9 cellular contexts compared by ENCODE assay signal in genomic region chr2:162297925-162298552, GRCh38. TPM values are rescaled to one million over a fixed set of nuclear protein-coding genes. Genes with fewer than 3 reads are reported as not detected.
DNase-seq lines count a peak whose midpoint lies in the region; ATAC-seq, FAIRE-seq and TF ChIP-seq lines count a peak whose summit lies in the region.
"Had no signal": no experiment of that assay in that cellular context is flagged by ENCODE, and none has a peak within 500 bp of the region (broad histone marks: within the 10 kb centered on the region; RNA-seq: fewer than 3 reads in every experiment).

No MANE protein-coding gene starts in this region.

- TF ChIP-seq POLR2A in HepG2 (IDR thresholded peaks at IDR 0.05; ENCODE audit: insufficient read depth in 1 of 2, low read depth in 2 of 2, low read length in 2 of 2), result no peak

- no peaks in the 10 kb centered on the region for H3K79me2 ChIP-seq in MM.1S (ENCODE audit: low read length)
- H3K79me2 ChIP-seq in HepG2 (ENCODE audit: insufficient read depth, low read length), result no peaks in the 10 kb centered on the region

- DNase-seq in NCI-H510A treated with DMSO at 0.1 percent for 48 hours (lab: John Stamatoyannopoulos, UW) (peak; percentile 56), NCI-H510A (lab: John Stamatoyannopoulos, UW) (no peak), MM.1S (peak; percentile 73), SK-N-MC (ENCODE audit: low read depth, low spot score) (peak; percentile 83), bronchial epithelial cell (ENCODE audit: low read depth) (peak; percentile 72), HepG2 (ENCODE audit: low spot score) (peak; percentile 83)
- DNase-seq in stimulated activated effector memory CD8-positive, alpha-beta T cell treated with anti-CD3 and anti-CD28 coated beads, Interleukin-12 subunit alpha, Interleukin-12 subunit beta, amount 100 ng/mL, for 72 hours (ENCODE audit: low spot score in 2 of 2), result peak; percentile 52 to 74

- H3K27me3 ChIP-seq in MM.1S (replicated peaks; ENCODE audit: insufficient read depth, low read length), result no peaks in the 10 kb centered on the region
- no peaks in the 10 kb centered on the region for H3K27me3 ChIP-seq in bronchial epithelial cell (ENCODE audit: control insufficient read depth, insufficient read depth, low read length)
- H3K27me3 ChIP-seq in HepG2 (ENCODE audit: control insufficient read depth in 1 of 2, insufficient read depth in 2 of 2, low read length in 2 of 2), result no peaks in the 10 kb centered on the region
- H3K27me3 ChIP-seq: BLaER1 treated with 17β-estradiol and CSF1 and Interleukin-3, amounts not matched to agents 10 nM and 100 nM had no signal

- no peaks in the 10 kb centered on the region for H3K36me3 ChIP-seq in MM.1S (replicated peaks; ENCODE audit: insufficient read depth, low read length)
- H3K36me3 ChIP-seq in SK-N-MC (ENCODE audit: insufficient read depth, low read length), result no peaks in the 10 kb centered on the region
- H3K36me3 ChIP-seq in bronchial epithelial cell (ENCODE audit: control insufficient read depth, insufficient read depth, low read length), result no peaks in the 10 kb centered on the region
- H3K36me3 ChIP-seq in HepG2 (replicated peaks in 1 of 2; ENCODE audit: control insufficient read depth in 1 of 2, insufficient read depth in 2 of 2, low read length in 2 of 2), result no peaks in the 10 kb centered on the region

- H3K27ac ChIP-seq in MM.1S (ENCODE audit: low read length) (no peak overlapping the region), SK-N-MC (no peak overlapping the region), HepG2 (ENCODE audit: extremely low read length, insufficient read depth, low read length) (no peak overlapping the region)
- H3K27ac ChIP-seq: BLaER1 treated with 17β-estradiol and CSF1 and Interleukin-3, amounts not matched to agents 10 nM and 100 nM had no signal

- POLR2A ChIA-PET in HepG2 (lab: Yijun Ruan, JAX), result interaction anchor here (1.4 kb wide), 1 partner anchor 21 kb away, joined by 5 read pairs; the partner anchor contains the start of gene IFIH1

- H3K4me3 Mint-ChIP-seq in stimulated activated effector memory CD8-positive, alpha-beta T cell treated with anti-CD3 and anti-CD28 coated beads, Interleukin-12 subunit alpha, Interleukin-12 subunit beta, amount 100 ng/mL, for 72 hours, result no peak overlapping the region

- no peaks in the 10 kb centered on the region for H3K9me3 ChIP-seq in MM.1S (replicated peaks; ENCODE audit: insufficient read depth, low read length)
- no peaks in the 10 kb centered on the region for H3K9me3 ChIP-seq in SK-N-MC (ENCODE audit: low read depth, low read length)
- no peaks in the 10 kb centered on the region for H3K9me3 ChIP-seq in HepG2 (ENCODE audit: low read length)
- H3K9me3 ChIP-seq: BLaER1 treated with 17β-estradiol and CSF1 and Interleukin-3, amounts not matched to agents 10 nM and 100 nM had no signal

- peak; percentile 65 for TF ChIP-seq CTCF in MM.1S (IDR thresholded peaks at IDR 0.05; ENCODE audit: low read length)
- peak; percentile 46 for TF ChIP-seq CTCF in bronchial epithelial cell (IDR thresholded peaks at IDR 0.05; ENCODE audit: insufficient read depth, low read length, severe bottlenecking)
- TF ChIP-seq CTCF in HepG2 (CRISPR knock-in tag; IDR thresholded peaks at IDR 0.05), result peak; percentile 71

- no peaks in the 10 kb centered on the region for H3K36me3 Mint-ChIP-seq in stimulated activated effector memory CD8-positive, alpha-beta T cell treated with anti-CD3 and anti-CD28 coated beads, Interleukin-12 subunit alpha, Interleukin-12 subunit beta, amount 100 ng/mL, for 72 hours

- 55% methylated on average over 5 of the region's 5 CpGs for WGBS in HepG2 (ENCODE audit: low lambda C conversion rate)

- ATAC-seq in GM21786 (IDR thresholded peaks at IDR 0.05; ENCODE audit: unreplicated experiment) (peak; percentile 61), HepG2 (peak; percentile 83)
- ATAC-seq in stimulated activated effector memory CD8-positive, alpha-beta T cell treated with anti-CD3 and anti-CD28 coated beads, Interleukin-12 subunit alpha, Interleukin-12 subunit beta, amount 100 ng/mL, for 72 hours, result no peak

- FAIRE-seq in bronchial epithelial cell (lab: Jason Lieb, UNC) (no peak), HepG2 (lab: Jason Lieb, UNC) (peak; percentile 42)

- H3K4me2 ChIP-seq in MM.1S (ENCODE audit: low read depth, low read length) (no peak overlapping the region), HepG2 (ENCODE audit: low read depth, low read length) (no peak overlapping the region)
- H3K4me2 ChIP-seq: BLaER1 treated with 17β-estradiol and CSF1 and Interleukin-3, amounts not matched to agents 10 nM and 100 nM had no signal

- CTCF ChIA-PET in HepG2 (lab: Yijun Ruan, JAX; ENCODE audit: low intra/inter-chr PET ratio, low total read pairs), result interaction anchor here (1.4 to 2.3 kb wide), 4 partner anchors 76 to 711 kb away, joined by 5 to 38 read pairs (median 10); no protein-coding TSS in a partner anchor

- no peak overlapping the region for H3K27ac Mint-ChIP-seq in stimulated activated effector memory CD8-positive, alpha-beta T cell treated with anti-CD3 and anti-CD28 coated beads, Interleukin-12 subunit alpha, Interleukin-12 subunit beta, amount 100 ng/mL, for 72 hours

- H3K9ac ChIP-seq in MM.1S (ENCODE audit: low read length), result no peak overlapping the region
- H3K9ac ChIP-seq in SK-N-MC (ENCODE audit: insufficient read length), result peak overlapping the region; percentile 54
- no peak overlapping the region for H3K9ac ChIP-seq in HepG2 (ENCODE audit: insufficient read depth, low read depth, low read length)
- H3K9ac ChIP-seq: BLaER1 treated with 17β-estradiol and CSF1 and Interleukin-3, amounts not matched to agents 10 nM and 100 nM had no signal

- H3K9me2 ChIP-seq in MM.1S (replicated peaks; ENCODE audit: insufficient read depth, low read length), result no peaks in the 10 kb centered on the region

- no TSS peak for BruUV-seq in HepG2 (replicated peaks; lab: Mats Ljungman, UMichigan)

- in situ Hi-C loops in HepG2 (cut with HindIII; ENCODE audit: extremely low pct_ligation_motif_present, low pct_unique_long_range_greater_than_20kb), result loop anchor here (5.0 to 25.0 kb wide), 3 partner anchors 76 to 711 kb away; partner anchors contain the start of gene GCG

- H3K9me3 Mint-ChIP-seq in stimulated activated effector memory CD8-positive, alpha-beta T cell treated with anti-CD3 and anti-CD28 coated beads, Interleukin-12 subunit alpha, Interleukin-12 subunit beta, amount 100 ng/mL, for 72 hours, result no peaks in the 10 kb centered on the region

- no peaks in the 10 kb centered on the region for H3F3A ChIP-seq in MM.1S (ENCODE audit: insufficient read depth, low read length)

- no peaks in the 10 kb centered on the region for H3K4me1 ChIP-seq in MM.1S (ENCODE audit: low read length)
- no peaks in the 10 kb centered on the region for H3K4me1 ChIP-seq in HepG2 (ENCODE audit: insufficient read depth, low read length)
- H3K4me1 ChIP-seq: BLaER1 treated with 17β-estradiol and CSF1 and Interleukin-3, amounts not matched to agents 10 nM and 100 nM had no signal

- no peaks in the 10 kb centered on the region for H3K4me1 Mint-ChIP-seq in stimulated activated effector memory CD8-positive, alpha-beta T cell treated with anti-CD3 and anti-CD28 coated beads, Interleukin-12 subunit alpha, Interleukin-12 subunit beta, amount 100 ng/mL, for 72 hours

- H2AFZ ChIP-seq in MM.1S (ENCODE audit: low read length) (no peak overlapping the region), HepG2 (ENCODE audit: low read length) (no peak overlapping the region)

- no peaks in the 10 kb centered on the region for H4K20me1 ChIP-seq in MM.1S (ENCODE audit: insufficient read depth, low read length)
- H4K20me1 ChIP-seq in HepG2 (ENCODE audit: insufficient read depth, low read length), result no peaks in the 10 kb centered on the region
- H4K20me1 ChIP-seq: BLaER1 treated with 17β-estradiol and CSF1 and Interleukin-3, amounts not matched to agents 10 nM and 100 nM had no signal

- H3K4me3 ChIP-seq in MM.1S (ENCODE audit: low read length) (no peak overlapping the region), SK-N-MC (no peak overlapping the region), bronchial epithelial cell (ENCODE audit: low read depth, low read length) (no peak overlapping the region), HepG2 (replicated peaks in 1 of 3; ENCODE audit: insufficient read depth in 1 of 3, low read depth in 2 of 3, low read length in 3 of 3) (no peak overlapping the region)
- H3K4me3 ChIP-seq: BLaER1 treated with 17β-estradiol and CSF1 and Interleukin-3, amounts not matched to agents 10 nM and 100 nM had no signal

- TF ChIP-seq RAD21 in HepG2 (CRISPR knock-in tag; IDR thresholded peaks at IDR 0.05), result peak; percentile 69; the same call in 1 of the 2 replicates

- TF ChIP-seq EP300 in HepG2 (IDR thresholded peaks at IDR 0.05; ENCODE audit: low read depth in 2 of 2, low read length in 2 of 2) (no peak), HepG2 (CRISPR knock-in tag; IDR thresholded peaks at IDR 0.05; ENCODE audit: borderline replicate concordance) (no peak)

- intact Hi-C loops in HepG2 (cut with micrococcal nuclease; ENCODE audit: unreplicated experiment), result loop anchor here (1.0 kb wide), 2 partner anchors 77 to 145 kb away; no protein-coding TSS in a partner anchor

RNA-seq across cellular contexts. Expression of gene IFIH1, which starts 20.4 kb away (rescaled TPM):
- 2.6 and 4.2 TPM in 2 replicates for total RNA-seq in bronchial epithelial cell
- total RNA-seq in HepG2 (2016; rRNA removed; fragmentation: Illumina TruSeq; extraction: Trizol), result 11.5 and 15.0 TPM in 2 replicates
- total RNA-seq in HepG2 (2016; cell fraction: cytosol; rRNA removed; fragmentation: Illumina TruSeq; extraction: Trizol; ENCODE audit: low read depth), result 1.0 and 2.0 TPM in 2 replicates
- total RNA-seq in HepG2 (2016; cell fraction: insoluble cytoplasmic fraction; rRNA removed; fragmentation: Illumina TruSeq; extraction: Trizol), result 11.9 and 16.4 TPM in 2 replicates
- total RNA-seq in HepG2 (2016; cell fraction: membrane; rRNA removed; fragmentation: Illumina TruSeq; extraction: Trizol), result 3.8 and 4.4 TPM in 2 replicates
- 12.6 and 15.3 TPM in 2 replicates for total RNA-seq in HepG2 (2016; cell fraction: nucleus; rRNA removed; fragmentation: Illumina TruSeq; extraction: Trizol)
- polyA plus RNA-seq in HepG2 (2011; rRNA removed), result 1.5 and 1.7 TPM in 2 replicates
- polyA plus RNA-seq in HepG2 (2011; cell fraction: cytosol; rRNA removed), result 1.1 and 1.4 TPM in 2 replicates
- 3.1 and 3.6 TPM in 2 replicates for polyA plus RNA-seq in HepG2 (2011; cell fraction: nucleus; rRNA removed)
- 5.7 and 7.1 TPM in 2 replicates for polyA plus RNA-seq in HepG2 (2012)
- 0.53 and 0.81 TPM in 2 replicates for polyA plus RNA-seq in HepG2 (2016; cell fraction: cytosol; fragmentation: Illumina TruSeq; extraction: Trizol; ENCODE audit: low read depth)
- 16.1 and 16.9 TPM in 2 replicates for polyA plus RNA-seq in HepG2 (2016; cell fraction: insoluble cytoplasmic fraction; fragmentation: Illumina TruSeq; extraction: Trizol; ENCODE audit: low read depth)
- 1.4 and 1.9 TPM in 2 replicates for polyA plus RNA-seq in HepG2 (2016; cell fraction: membrane; fragmentation: Illumina TruSeq; extraction: Trizol; ENCODE audit: low read depth)
- 10.3 and 11.5 TPM in 2 replicates for polyA plus RNA-seq in HepG2 (2016; cell fraction: nucleus; fragmentation: Illumina TruSeq; extraction: Trizol; ENCODE audit: insufficient read depth, low read depth)
- polyA minus RNA-seq in HepG2 (2011; rRNA and poly(A)+ RNA removed; ENCODE audit: low replicate concordance), result 0.63 and 1.1 TPM in 2 replicates
- 1.5 and 1.8 TPM in 2 replicates for polyA minus RNA-seq in HepG2 (2011; cell fraction: cytosol; rRNA and poly(A)+ RNA removed)
- polyA minus RNA-seq in HepG2 (2011; cell fraction: nucleus; rRNA and poly(A)+ RNA removed), result 8.1 and 12.3 TPM in 2 replicates

RNA-seq across cellular contexts. Expression of gene GCA, which starts 45.9 kb away (rescaled TPM):
- total RNA-seq in bronchial epithelial cell, result 8.7 TPM in 2 replicates
- 48.3 and 69.6 TPM in 2 replicates for total RNA-seq in HepG2 (2016; rRNA removed; fragmentation: Illumina TruSeq; extraction: Trizol)
- total RNA-seq in HepG2 (2016; cell fraction: cytosol; rRNA removed; fragmentation: Illumina TruSeq; extraction: Trizol; ENCODE audit: low read depth), result 4.8 and 5.6 TPM in 2 replicates
- total RNA-seq in HepG2 (2016; cell fraction: insoluble cytoplasmic fraction; rRNA removed; fragmentation: Illumina TruSeq; extraction: Trizol), result 53.8 and 73.2 TPM in 2 replicates
- total RNA-seq in HepG2 (2016; cell fraction: membrane; rRNA removed; fragmentation: Illumina TruSeq; extraction: Trizol), result 10.8 and 11.8 TPM in 2 replicates
- total RNA-seq in HepG2 (2016; cell fraction: nucleus; rRNA removed; fragmentation: Illumina TruSeq; extraction: Trizol), result 25.2 TPM in 2 replicates
- 37.5 and 42.0 TPM in 2 replicates for polyA plus RNA-seq in HepG2 (2011; rRNA removed)
- 29.6 and 30.2 TPM in 2 replicates for polyA plus RNA-seq in HepG2 (2011; cell fraction: cytosol; rRNA removed)
- polyA plus RNA-seq in HepG2 (2011; cell fraction: nucleus; rRNA removed), result 18.5 and 19.2 TPM in 2 replicates
- polyA plus RNA-seq in HepG2 (2012), result 31.4 and 38.3 TPM in 2 replicates
- 3.0 and 3.2 TPM in 2 replicates for polyA plus RNA-seq in HepG2 (2016; cell fraction: cytosol; fragmentation: Illumina TruSeq; extraction: Trizol; ENCODE audit: low read depth)
- 63.5 and 69.1 TPM in 2 replicates for polyA plus RNA-seq in HepG2 (2016; cell fraction: insoluble cytoplasmic fraction; fragmentation: Illumina TruSeq; extraction: Trizol; ENCODE audit: low read depth)
- 5.8 and 6.4 TPM in 2 replicates for polyA plus RNA-seq in HepG2 (2016; cell fraction: membrane; fragmentation: Illumina TruSeq; extraction: Trizol; ENCODE audit: low read depth)
- 35.6 and 39.1 TPM in 2 replicates for polyA plus RNA-seq in HepG2 (2016; cell fraction: nucleus; fragmentation: Illumina TruSeq; extraction: Trizol; ENCODE audit: insufficient read depth, low read depth)
- polyA minus RNA-seq in HepG2 (2011; rRNA and poly(A)+ RNA removed; ENCODE audit: low replicate concordance), result 1.4 and 24.4 TPM in 2 replicates
- 34.6 TPM in 2 replicates for polyA minus RNA-seq in HepG2 (2011; cell fraction: cytosol; rRNA and poly(A)+ RNA removed)
- 23.0 and 25.1 TPM in 2 replicates for polyA minus RNA-seq in HepG2 (2011; cell fraction: nucleus; rRNA and poly(A)+ RNA removed)

RNA-seq across cellular contexts. Expression of gene FAP, which starts 54.8 kb away (rescaled TPM):
- total RNA-seq in bronchial epithelial cell (0.26 and 1.1 TPM in 2 replicates), HepG2 (2016; rRNA removed; fragmentation: Illumina TruSeq; extraction: Trizol) (not detected in 2 replicates)
- not detected in 2 replicates for total RNA-seq in HepG2 (2016; cell fraction: cytosol; rRNA removed; fragmentation: Illumina TruSeq; extraction: Trizol; ENCODE audit: low read depth)
- not detected in 2 replicates for total RNA-seq in HepG2 (2016; cell fraction: insoluble cytoplasmic fraction; rRNA removed; fragmentation: Illumina TruSeq; extraction: Trizol)
- total RNA-seq in HepG2 (2016; cell fraction: membrane; rRNA removed; fragmentation: Illumina TruSeq; extraction: Trizol), result not detected in 2 replicates
- total RNA-seq in HepG2 (2016; cell fraction: nucleus; rRNA removed; fragmentation: Illumina TruSeq; extraction: Trizol), result not detected in 2 replicates
- polyA plus RNA-seq in HepG2 (2011; rRNA removed), result not detected in 2 replicates
- not detected in 2 replicates for polyA plus RNA-seq in HepG2 (2011; cell fraction: cytosol; rRNA removed)
- not detected in 2 replicates for polyA plus RNA-seq in HepG2 (2011; cell fraction: nucleus; rRNA removed)
- not detected in 2 replicates for polyA plus RNA-seq in HepG2 (2012)
- polyA plus RNA-seq in HepG2 (2016; cell fraction: cytosol; fragmentation: Illumina TruSeq; extraction: Trizol; ENCODE audit: low read depth), result not detected in 2 replicates
- polyA plus RNA-seq in HepG2 (2016; cell fraction: insoluble cytoplasmic fraction; fragmentation: Illumina TruSeq; extraction: Trizol; ENCODE audit: low read depth), result not detected in 2 replicates
- polyA plus RNA-seq in HepG2 (2016; cell fraction: membrane; fragmentation: Illumina TruSeq; extraction: Trizol; ENCODE audit: low read depth), result not detected in 2 replicates
- not detected in 2 replicates for polyA plus RNA-seq in HepG2 (2016; cell fraction: nucleus; fragmentation: Illumina TruSeq; extraction: Trizol; ENCODE audit: insufficient read depth, low read depth)
- polyA minus RNA-seq in HepG2 (2011; rRNA and poly(A)+ RNA removed; ENCODE audit: low replicate concordance), result not detected in 2 replicates
- not detected in 2 replicates for polyA minus RNA-seq in HepG2 (2011; cell fraction: cytosol; rRNA and poly(A)+ RNA removed)
- not detected in 2 replicates for polyA minus RNA-seq in HepG2 (2011; cell fraction: nucleus; rRNA and poly(A)+ RNA removed)
